8 cellular contexts compared by ENCODE assay signal in the genomic region with DNA sequence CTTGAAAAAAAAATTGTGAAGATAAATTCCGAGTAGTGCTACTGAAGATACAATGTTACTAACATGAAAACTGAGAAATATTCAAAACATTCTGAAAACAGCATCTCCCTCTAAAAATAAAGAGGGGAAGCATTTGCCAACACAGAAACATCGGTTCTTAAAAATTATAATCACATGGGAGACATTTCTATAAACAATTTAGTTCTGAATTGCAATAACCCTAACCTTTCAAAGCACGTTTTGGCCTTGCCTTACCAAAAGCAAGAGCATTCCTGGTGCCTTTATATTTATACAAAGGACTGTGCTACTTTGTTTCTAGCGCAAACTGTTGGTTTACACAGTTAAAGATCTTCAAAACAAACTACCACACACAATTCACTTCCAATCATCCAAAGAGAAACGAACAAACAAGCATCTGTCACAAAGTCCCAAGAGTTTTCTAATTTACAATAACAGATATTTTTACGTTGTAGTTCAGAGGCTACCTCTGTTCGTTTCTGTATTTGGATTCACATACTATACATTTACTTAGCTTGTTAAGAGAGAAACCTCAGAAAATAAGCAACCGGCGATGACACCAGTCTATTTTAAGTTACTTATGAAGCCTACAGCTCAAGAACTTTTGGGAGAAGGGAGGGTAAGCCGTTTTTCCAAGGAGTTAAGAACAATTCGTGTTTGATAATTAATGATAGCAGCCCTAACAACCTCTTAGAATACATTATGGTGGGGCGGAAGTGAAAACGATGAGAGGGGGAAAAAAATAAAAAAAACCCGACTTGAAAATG. TPM values are rescaled to one million over a fixed set of nuclear protein-coding genes. Genes with fewer than 3 reads are reported as not detected.
DNase-seq lines count a peak whose midpoint lies in the region; ATAC-seq and TF ChIP-seq lines count a peak whose summit lies in the region.

No MANE protein-coding gene starts in this region.

- H3K4me1 ChIP-seq in ascending aorta: peaks cover 4 to 28% of the 10 kb centered on the region in 2 donors
- H3K4me1 ChIP-seq in right lobe of liver: peaks cover 0 to 26% (median 7%) of the 10 kb centered on the region in 4 donors
- H3K4me1 ChIP-seq in tibial nerve: peaks cover 0 to 54% (median 15%) of the 10 kb centered on the region in 4 donors

- H3K4me3 ChIP-seq in ascending aorta (peak overlapping the region; percentile 90 to 99), right lobe of liver (peak overlapping the region; percentile 69 to 94 (median 88)), tibial nerve (peak overlapping the region; percentile 81 to 99 (median 86))

- TF ChIP-seq POLR2A in right lobe of liver (IDR thresholded peaks at IDR 0.05) (no peak), tibial nerve (IDR thresholded peaks at IDR 0.05) (no peak)

- H3K9me3 ChIP-seq in ascending aorta (no peaks in the 10 kb centered on the region), right lobe of liver (no peaks in the 10 kb centered on the region), tibial nerve (no peaks in the 10 kb centered on the region)

- intact Hi-C loops in ascending aorta (cut with DNase I): loop anchor here (2.0 to 5.0 kb wide), 4 partner anchors 162 to 383 kb away; a partner anchor contains a TSS
- intact Hi-C loops in right lobe of liver (cut with DNase I): no loop called here

- no peak for DNase-seq in activated T-cell treated with anti-CD3 and anti-CD28 coated beads, Interleukin-2, amount 50 U/mL, for 72 hours
- DNase-seq in activated T-cell treated with anti-CD3 and anti-CD28 coated beads for 4 hours (no peak), ascending aorta (ENCODE audit: low spot score in 2 of 2) (no peak), right lobe of liver (no peak), tibial nerve (ENCODE audit: low spot score in 2 of 2) (no peak), ureter (ENCODE audit: low spot score) (no peak)

- peak overlapping the region; percentile 95 for H3K4me3 Mint-ChIP-seq in activated T-cell treated with anti-CD3 and anti-CD28 coated beads, Interleukin-2, amount 50 U/mL, for 72 hours

- H3K36me3 ChIP-seq in ascending aorta (no peaks in the 10 kb centered on the region), right lobe of liver (no peaks in the 10 kb centered on the region), tibial nerve (no peaks in the 10 kb centered on the region)

- H3K27me3 ChIP-seq in ascending aorta (no peaks in the 10 kb centered on the region), right lobe of liver (no peaks in the 10 kb centered on the region), tibial nerve (no peaks in the 10 kb centered on the region)

- H3K9me3 Mint-ChIP-seq in activated T-cell treated with anti-CD3 and anti-CD28 coated beads, Interleukin-2, amount 50 U/mL, for 72 hours: no peaks in the 10 kb centered on the region

- peaks cover 11% of the 10 kb centered on the region for H3K27me3 Mint-ChIP-seq in activated T-cell treated with anti-CD3 and anti-CD28 coated beads, Interleukin-2, amount 50 U/mL, for 72 hours (ENCODE audit: low read depth)

- no peak for TF ChIP-seq CTCF in ascending aorta (IDR thresholded peaks at IDR 0.05)
- no peak for TF ChIP-seq CTCF in right lobe of liver (IDR thresholded peaks at IDR 0.05)
- TF ChIP-seq CTCF in tibial nerve (IDR thresholded peaks at IDR 0.05): no peak

- 0% methylated on average over 14 of the region's 14 CpGs for WGBS in right lobe of liver (ENCODE audit: insufficient coverage, low coverage, low lambda C conversion rate, missing lambda C conversion rate)
- 1% methylated on average over 14 of the region's 14 CpGs for WGBS in tibial nerve, 2 donors

- no peak for ATAC-seq in activated T-cell treated with anti-CD3 and anti-CD28 coated beads, Interleukin-2, amount 50 U/mL, for 72 hours (replicated peaks in 1 of 2)
- no peak for ATAC-seq in right lobe of liver
- no peak for ATAC-seq in GM19351 (IDR thresholded peaks at IDR 0.05; ENCODE audit: unreplicated experiment)
- ATAC-seq in HG03175 (IDR thresholded peaks at IDR 0.05; ENCODE audit: unreplicated experiment): no peak

- H3K27ac ChIP-seq in ascending aorta: peak overlapping the region; percentile 97 to 99
- peak overlapping the region; percentile 90 to 98 (median 91) for H3K27ac ChIP-seq in right lobe of liver
- H3K27ac ChIP-seq in tibial nerve: peak overlapping the region; percentile 71 to 98 (median 97)

- H3K36me3 Mint-ChIP-seq in activated T-cell treated with anti-CD3 and anti-CD28 coated beads, Interleukin-2, amount 50 U/mL, for 72 hours (ENCODE audit: insufficient read depth in 2 of 2): peaks cover 2 to 5% of the 10 kb centered on the region in 2 donors

- TF ChIP-seq EP300 in tibial nerve (IDR thresholded peaks at IDR 0.05): no peak

- peaks cover 49% of the 10 kb centered on the region for H3K4me1 Mint-ChIP-seq in activated T-cell treated with anti-CD3 and anti-CD28 coated beads, Interleukin-2, amount 50 U/mL, for 72 hours (ENCODE audit: low read depth)

- H3K27ac Mint-ChIP-seq in activated T-cell treated with anti-CD3 and anti-CD28 coated beads, Interleukin-2, amount 50 U/mL, for 72 hours: peak overlapping the region; percentile 97

RNA-seq across cellular contexts. Expression of a gene that starts 1.3 kb away (rescaled TPM):
- total RNA-seq in activated T-cell treated with anti-CD3 and anti-CD28 coated beads, Interleukin-2, amount 50 U/mL, for 72 hours: 10 to 100 TPM; 71.0 to 86.2 TPM
- total RNA-seq in ascending aorta: 5.7 TPM
- total RNA-seq in right lobe of liver: 10 to 100 TPM; 13.4 to 25.3 (median 17.4) TPM
- 10 to 100 TPM; 25.9 to 32.1 (median 29.9) TPM for total RNA-seq in tibial nerve
- 69.2 TPM for total RNA-seq in ureter
